14 cellular contexts compared by ENCODE assay signal in the genomic region with DNA sequence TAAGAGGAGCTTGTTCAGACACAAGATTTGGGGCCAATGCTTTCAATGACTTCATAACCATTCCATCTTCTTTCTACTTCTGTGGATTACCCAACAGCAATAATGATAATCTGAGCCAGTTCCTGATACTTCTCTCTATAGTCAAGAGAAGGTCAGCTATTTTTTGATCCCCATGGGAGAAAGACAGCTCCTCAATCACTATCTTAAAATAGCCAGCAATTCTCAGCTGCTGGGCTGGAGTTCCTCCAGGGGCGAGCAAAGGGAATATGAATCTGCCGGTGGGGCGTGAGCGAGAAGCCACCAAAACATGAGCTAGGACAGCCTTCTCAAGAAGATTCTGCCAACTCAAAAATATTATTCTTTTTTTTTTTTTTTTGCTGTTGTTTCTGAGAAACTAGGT. TPM values are rescaled to one million over a fixed set of nuclear protein-coding genes. Genes with fewer than 3 reads are reported as not detected.
"Had no signal": no experiment of that assay in that cellular context is flagged by ENCODE, and none has a peak within 500 bp of the region (broad histone marks: within the 10 kb centered on the region; RNA-seq: fewer than 3 reads in every experiment).

A gene with protein sequence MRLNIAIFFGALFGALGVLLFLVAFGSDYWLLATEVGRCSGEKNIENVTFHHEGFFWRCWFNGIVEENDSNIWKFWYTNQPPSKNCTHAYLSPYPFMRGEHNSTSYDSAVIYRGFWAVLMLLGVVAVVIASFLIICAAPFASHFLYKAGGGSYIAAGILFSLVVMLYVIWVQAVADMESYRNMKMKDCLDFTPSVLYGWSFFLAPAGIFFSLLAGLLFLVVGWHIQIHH (plus strand): TSS at position 269 of the 400 bp plus-strand sequence. CDS start 187 bp downstream, outside the sequence.

- DNase-seq: activated CD4-positive, alpha-beta T cell treated with anti-CD3 and anti-CD28 coated beads, Interleukin-2, amount 50 U/mL, for 4 hours; activated CD4-positive, CD25-positive, alpha-beta regulatory T cell treated with anti-CD3 and anti-CD28 coated beads, Interleukin-2, amount 50 U/mL, for 72 hours; activated naive CD4-positive, alpha-beta T cell treated with Interleukin-2 at 50 U/mL for 16 hours; activated T-cell treated with anti-CD3 and anti-CD28 coated beads for 4 hours; foreskin keratinocyte; head of caudate nucleus; mammary epithelial cell; naive thymus-derived CD4-positive, alpha-beta T cell; SK-N-SH; T-cell; T1000; upper lobe of left lung had no signal

- H3K36me3 ChIP-seq: ascending aorta, esophagus muscularis mucosa, upper lobe of left lung had no signal

- H3K4me2 ChIP-seq: SK-N-SH had no signal

- H3K4me1 ChIP-seq: ascending aorta, foreskin keratinocyte, upper lobe of left lung had no signal

- H3K27ac ChIP-seq: ascending aorta, esophagus muscularis mucosa, foreskin keratinocyte, upper lobe of left lung had no signal

- H3K27me3 ChIP-seq: ascending aorta, esophagus muscularis mucosa, foreskin keratinocyte, upper lobe of left lung had no signal

- H3K9ac ChIP-seq: SK-N-SH had no signal

- ATAC-seq: foreskin keratinocyte; naive thymus-derived CD4-positive, alpha-beta T cell; T-cell had no signal

- H3K9me3 ChIP-seq: ascending aorta, esophagus muscularis mucosa, SK-N-SH, upper lobe of left lung had no signal

- H3K4me3 ChIP-seq: ascending aorta, esophagus muscularis mucosa, upper lobe of left lung had no signal

RNA-seq across cellular contexts. Expression of the gene that starts here (rescaled TPM):
- total RNA-seq: ascending aorta had no signal
